30 cellular contexts compared by ENCODE assay signal in genomic region chr5:131217791-131218190, GRCh38.
"Had no signal": no experiment of that assay in that cellular context is flagged by ENCODE, and none has a peak within 500 bp of the region (broad histone marks: within the 10 kb centered on the region; RNA-seq: fewer than 3 reads in every experiment).

No MANE protein-coding gene starts in this region.

- H3K4me3 Mint-ChIP-seq: activated CD8-positive, alpha-beta T cell treated with anti-CD3 and anti-CD28 coated beads for 36 hours; activated naive CD4-positive, alpha-beta T cell treated with anti-CD3 and anti-CD28 coated beads, Interleukin-2, amount 10 ng/mL, durations not matched to agents 7 days and 5 days; activated naive CD8-positive, alpha-beta T cell treated with anti-CD3 and anti-CD28 coated beads, Interleukin-2, amount 10 ng/mL, durations not matched to agents 7 days and 5 days; activated T-cell treated with anti-CD3 and anti-CD28 coated beads, Interleukin-2, amount 50 U/mL, for 72 hours; brain; T-helper 17 cell; T-helper 2 cell treated with Interferon-gamma antibody and Interleukin-4, amounts not matched to agents 5 μg/mL and 100 μg/mL, for 36 hours had no signal

- ATAC-seq: gastroesophageal sphincter, T-helper 17 cell had no signal

- DNase-seq: activated CD4-positive, alpha-beta T cell treated with anti-CD3 and anti-CD28 coated beads for 4 hours; activated CD4-positive, alpha-beta T cell treated with anti-CD3 and anti-CD28 coated beads, Interleukin-2, amount 50 U/mL, for 1 hour; activated CD4-positive, alpha-beta T cell treated with anti-CD3 and anti-CD28 coated beads, Interleukin-2, amount 50 U/mL, for 48 hours; activated CD4-positive, CD25-positive, alpha-beta regulatory T cell; activated CD4-positive, CD25-positive, alpha-beta regulatory T cell treated with anti-CD3 and anti-CD28 coated beads, Interleukin-2, amount 50 U/mL, for 72 hours; activated CD8-positive, alpha-beta memory T cell treated with anti-CD3 and anti-CD28 coated beads for 24 hours; activated CD8-positive, alpha-beta T cell treated with anti-CD3 and anti-CD28 coated beads for 36 hours; activated gamma-delta T cell; activated naive CD4-positive, alpha-beta T cell; activated naive CD4-positive, alpha-beta T cell treated with anti-CD3 and anti-CD28 coated beads, Interleukin-2, amount 10 ng/mL, durations not matched to agents 7 days and 5 days; activated naive CD8-positive, alpha-beta T cell treated with anti-CD3 and anti-CD28 coated beads, Interleukin-2, amount 10 ng/mL, durations not matched to agents 7 days and 5 days; activated T-cell treated with anti-CD3 and anti-CD28 coated beads, Interleukin-2, amount 50 U/mL, for 72 hours; central memory CD4-positive, alpha-beta T cell; cerebellar nuclear complex; colonic mucosa; effector CD8-positive, alpha-beta T cell; esophagus squamous epithelium; foreskin melanocyte; head of caudate nucleus; T-helper 17 cell; T1000; WERI-Rb-1 had no signal

- H3K4me3 ChIP-seq: ascending aorta, breast epithelium, cardiac muscle cell, colonic mucosa, esophagus squamous epithelium, gastroesophageal sphincter had no signal

- H3K27me3 Mint-ChIP-seq: activated CD8-positive, alpha-beta T cell treated with anti-CD3 and anti-CD28 coated beads for 36 hours; activated naive CD4-positive, alpha-beta T cell treated with anti-CD3 and anti-CD28 coated beads, Interleukin-2, amount 10 ng/mL, durations not matched to agents 7 days and 5 days; activated naive CD8-positive, alpha-beta T cell treated with anti-CD3 and anti-CD28 coated beads, Interleukin-2, amount 10 ng/mL, durations not matched to agents 7 days and 5 days; brain; T-helper 17 cell had no signal

- H3K9me3 ChIP-seq: ascending aorta, breast epithelium, colonic mucosa, esophagus squamous epithelium, gastroesophageal sphincter had no signal

- H3K27me3 ChIP-seq: ascending aorta, breast epithelium, cardiac muscle cell, colonic mucosa, esophagus squamous epithelium, gastroesophageal sphincter had no signal

- H3K27ac Mint-ChIP-seq: activated CD8-positive, alpha-beta T cell treated with anti-CD3 and anti-CD28 coated beads for 36 hours; activated naive CD4-positive, alpha-beta T cell treated with anti-CD3 and anti-CD28 coated beads, Interleukin-2, amount 10 ng/mL, durations not matched to agents 7 days and 5 days; activated naive CD4-positive, alpha-beta T cell treated with anti-CD3 and anti-CD28 coated beads, Interleukin-2, amount 50 U/mL, for 72 hours; activated naive CD8-positive, alpha-beta T cell treated with anti-CD3 and anti-CD28 coated beads, Interleukin-2, amount 10 ng/mL, durations not matched to agents 7 days and 5 days; activated T-cell treated with anti-CD3 and anti-CD28 coated beads, Interleukin-2, amount 50 U/mL, for 72 hours; brain; T-helper 17 cell; T-helper 2 cell treated with Interferon-gamma antibody and Interleukin-4, amounts not matched to agents 5 μg/mL and 100 μg/mL, for 36 hours had no signal

- H3K27ac ChIP-seq: ascending aorta, breast epithelium, cardiac muscle cell, colonic mucosa, epithelial cell of prostate, esophagus squamous epithelium, gastroesophageal sphincter, WERI-Rb-1 had no signal

- H3K9me3 Mint-ChIP-seq: activated CD8-positive, alpha-beta T cell treated with anti-CD3 and anti-CD28 coated beads for 36 hours; activated naive CD4-positive, alpha-beta T cell treated with anti-CD3 and anti-CD28 coated beads, Interleukin-2, amount 10 ng/mL, durations not matched to agents 7 days and 5 days; activated naive CD4-positive, alpha-beta T cell treated with anti-CD3 and anti-CD28 coated beads, Interleukin-2, amount 50 U/mL, for 72 hours; activated naive CD8-positive, alpha-beta T cell treated with anti-CD3 and anti-CD28 coated beads, Interleukin-2, amount 10 ng/mL, durations not matched to agents 7 days and 5 days; activated T-cell treated with anti-CD3 and anti-CD28 coated beads, Interleukin-2, amount 50 U/mL, for 72 hours; brain; T-helper 2 cell treated with Interferon-gamma antibody and Interleukin-4, amounts not matched to agents 5 μg/mL and 100 μg/mL, for 36 hours had no signal

- H3K4me1 ChIP-seq: ascending aorta, breast epithelium, colonic mucosa had no signal

- H3K36me3 Mint-ChIP-seq: brain had no signal

- H3K36me3 ChIP-seq: ascending aorta, breast epithelium, cardiac muscle cell, colonic mucosa, esophagus squamous epithelium, gastroesophageal sphincter, WERI-Rb-1 had no signal
